ENCODE assay signal across 7 cellular contexts in genomic region chr3:193116871-193117270, GRCh38.
"Had no signal": no experiment of that assay in that cellular context is flagged by ENCODE, and none has a peak within 500 bp of the region (broad histone marks: within the 10 kb centered on the region; RNA-seq: fewer than 3 reads in every experiment).

No MANE protein-coding gene starts in this region.

- DNase-seq: IMR-90, KBM-7, KG1 had no signal

- H3K4me3 Mint-ChIP-seq: IgD-negative memory B cell had no signal

- H3K27ac Mint-ChIP-seq: IgD-negative memory B cell had no signal

- H3K4me3 ChIP-seq: K562 had no signal

- H3K27ac ChIP-seq: HL-60 had no signal

- H3K4me1 Mint-ChIP-seq: IgD-negative memory B cell had no signal

- ATAC-seq: HepG2, K562 had no signal

- H3K36me3 Mint-ChIP-seq: IgD-negative memory B cell had no signal
